ENCODE assay signal across 14 cellular contexts in the genomic region with DNA sequence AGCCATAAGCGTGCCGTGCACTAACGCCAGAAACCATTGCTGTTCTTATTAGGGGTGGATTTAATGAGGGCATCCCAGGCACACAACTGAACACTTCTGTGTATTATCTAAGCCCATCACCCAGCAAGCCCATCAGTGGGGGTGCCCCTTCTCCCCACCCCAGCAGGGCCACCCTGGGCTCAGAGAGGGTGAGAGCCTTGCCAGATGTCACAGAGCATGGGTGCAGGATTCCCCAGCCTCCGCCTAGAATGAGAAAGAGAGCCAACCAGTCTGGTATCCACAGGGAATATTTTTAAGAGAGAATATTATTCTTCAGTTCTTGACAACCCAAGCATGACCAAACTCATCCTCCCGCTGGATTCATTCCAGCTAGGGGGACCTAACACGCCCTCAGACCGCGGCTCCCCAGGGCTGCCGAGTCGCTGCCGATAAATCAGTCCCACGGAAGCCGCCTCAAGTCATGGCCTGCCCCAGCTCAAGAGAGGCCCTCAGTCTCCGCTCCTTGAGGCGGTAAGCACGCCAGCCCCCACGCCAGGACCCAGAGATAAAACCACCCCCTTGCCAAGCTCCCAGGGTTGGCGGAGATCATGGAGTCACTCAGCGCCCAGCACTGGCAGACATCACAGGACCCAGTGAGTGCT. TPM values are rescaled to one million over a fixed set of nuclear protein-coding genes. Genes with fewer than 3 reads are reported as not detected.
DNase-seq lines count a peak whose midpoint lies in the region; ATAC-seq and TF ChIP-seq lines count a peak whose summit lies in the region.
"Had no signal": no experiment of that assay in that cellular context is flagged by ENCODE, and none has a peak within 500 bp of the region (broad histone marks: within the 10 kb centered on the region; RNA-seq: fewer than 3 reads in every experiment).

No MANE protein-coding gene starts in this region.

- H3K4me3 ChIP-seq in ascending aorta = no peak overlapping the region
- H3K4me3 ChIP-seq in left ventricle myocardium inferior = no peak overlapping the region
- H3K4me3 ChIP-seq in suprapubic skin = no peak overlapping the region
- H3K4me3 ChIP-seq: A549 had no signal

- intact Hi-C loops in ascending aorta (cut with DNase I) (no loop called here), left ventricle myocardium inferior (cut with micrococcal nuclease) (no loop called here)

- H3K27ac ChIP-seq in ascending aorta = peak overlapping the region; percentile 86 to 88
- peak overlapping the region; percentile 72 for H3K27ac ChIP-seq in left ventricle myocardium inferior (replicated peaks)
- peak overlapping the region; percentile 8 for H3K27ac ChIP-seq in suprapubic skin
- H3K27ac ChIP-seq: A549 had no signal

- no peak for TF ChIP-seq POLR2A in suprapubic skin (IDR thresholded peaks at IDR 0.05)

- no peaks in the 10 kb centered on the region for H3K9me3 ChIP-seq in ascending aorta
- H3K9me3 ChIP-seq in left ventricle myocardium inferior (replicated peaks) = no peaks in the 10 kb centered on the region
- H3K9me3 ChIP-seq in suprapubic skin = no peaks in the 10 kb centered on the region
- H3K9me3 ChIP-seq: A549 had no signal

- peak; percentile 5 for DNase-seq in NCI-H146 (lab: John Stamatoyannopoulos, UW)
- no peak for DNase-seq in NCI-H146 treated with DMSO at 0.1 percent for 48 hours (lab: John Stamatoyannopoulos, UW; ENCODE audit: unreplicated experiment)
- DNase-seq in ascending aorta (ENCODE audit: low spot score in 2 of 2) = no peak
- DNase-seq in left ventricle myocardium inferior = no peak
- no peak for DNase-seq in suprapubic skin (ENCODE audit: low spot score in 2 of 2)
- DNase-seq in activated T-cell treated with anti-CD3 and anti-CD28 coated beads, Interleukin-2, amount 50 U/mL, for 1 hour = no peak
- no peak for DNase-seq in H4 (ENCODE audit: low spot score)
- DNase-seq: activated naive CD8-positive, alpha-beta T cell treated with anti-CD3 and anti-CD28 coated beads, Interleukin-2, amount 10 ng/mL, durations not matched to agents 7 days and 5 days; EL; MM.1S; naive thymus-derived CD4-positive, alpha-beta T cell; stimulated activated CD4-positive, alpha-beta T cell treated with anti-CD3 and anti-CD28 coated beads, Interleukin-15, amount 100 ng/mL, for 24 hours had no signal

- TF ChIP-seq CTCF in ascending aorta (IDR thresholded peaks at IDR 0.05) (no peak), left ventricle myocardium inferior (IDR thresholded peaks at IDR 0.05; ENCODE audit: borderline replicate concordance) (no peak), suprapubic skin (IDR thresholded peaks at IDR 0.05) (no peak)

- ATAC-seq in GM21423 (IDR thresholded peaks at IDR 0.05; ENCODE audit: unreplicated experiment) = no peak
- ATAC-seq: A549; naive thymus-derived CD4-positive, alpha-beta T cell had no signal

- H3K27me3 ChIP-seq in ascending aorta (no peaks in the 10 kb centered on the region), left ventricle myocardium inferior (ENCODE audit: low read depth) (no peaks in the 10 kb centered on the region), suprapubic skin (no peaks in the 10 kb centered on the region)

- no peak for TF ChIP-seq EP300 in suprapubic skin (IDR thresholded peaks at IDR 0.05)

- H3K36me3 ChIP-seq in ascending aorta = no peaks in the 10 kb centered on the region
- H3K36me3 ChIP-seq in left ventricle myocardium inferior = no peaks in the 10 kb centered on the region
- no peaks in the 10 kb centered on the region for H3K36me3 ChIP-seq in suprapubic skin

- WGBS in suprapubic skin = 58% methylated on average over 8 of the region's 19 CpGs

- H3K4me1 ChIP-seq in ascending aorta (peaks cover 19 to 62% of the 10 kb centered on the region in 2 donors), left ventricle myocardium inferior (peaks cover 51% of the 10 kb centered on the region), suprapubic skin (peaks cover 55% of the 10 kb centered on the region)

RNA-seq across cellular contexts. Expression of a gene that starts 47.2 kb away (rescaled TPM):
- total RNA-seq in ascending aorta (23.0 TPM), left ventricle myocardium inferior (7.7 TPM), suprapubic skin (1 to 10 TPM; 1.7 to 6.5 (median 4.1) TPM)
- 0.68 and 0.79 TPM in 2 replicates for total RNA-seq in H4 (2014; rRNA removed; shearing (Covaris generic))

Comparison
In these comparisons a context has a peak if more than half of its experiments do, and no peak if none do; other contexts are left out.
1. H3K27ac ChIP-seq: peak in every context shown above with its lines; median percentile 87 in ascending aorta; 72 in left ventricle myocardium inferior; 8 in suprapubic skin.